ENCODE assay signal across 8 cellular contexts in genomic region chr11:93741882-93742226, GRCh38. TPM values are rescaled to one million over a fixed set of nuclear protein-coding genes. Genes with fewer than 3 reads are reported as not detected.
A peak's percentile ranks its signal among the peaks of the same experiment; 100 is the strongest.
DNase-seq lines count a peak whose midpoint lies in the region; ATAC-seq and TF ChIP-seq lines count a peak whose summit lies in the region.

No MANE protein-coding gene starts in this region.

- H3K4me1 ChIP-seq in breast epithelium (peaks cover 0 to 22% of the 10 kb centered on the region in 2 donors), stomach smooth muscle (ENCODE audit: control insufficient read depth, insufficient read depth, low read length) (peaks cover 32% of the 10 kb centered on the region)

- H3K27ac ChIP-seq in breast epithelium (peak overlapping the region; percentile 96 to 97), stomach smooth muscle (ENCODE audit: low read length) (peak overlapping the region; percentile 97)

- ATAC-seq in HG02571 (IDR thresholded peaks at IDR 0.05; ENCODE audit: unreplicated experiment) = peak; percentile 20

- TF ChIP-seq CTCF in breast epithelium (IDR thresholded peaks at IDR 0.05) (no peak), kidney epithelial cell (IDR thresholded peaks at IDR 0.05; ENCODE audit: insufficient read depth, low read length, poor library complexity, severe bottlenecking) (no peak)

- H3K9ac ChIP-seq in stomach smooth muscle (ENCODE audit: low read length in 2 of 2) = peak overlapping the region; percentile 86 to 99

- H3K4me3 ChIP-seq in breast epithelium (peak overlapping the region; percentile 87 to 91 (median 90)), kidney epithelial cell (ENCODE audit: low read depth, low read length) (peak overlapping the region; percentile 98), stomach smooth muscle (ENCODE audit: low read length in 2 of 2) (peak overlapping the region; percentile 85 to 98)

- no peaks in the 10 kb centered on the region for H3K27me3 ChIP-seq in breast epithelium
- no peaks in the 10 kb centered on the region for H3K27me3 ChIP-seq in kidney epithelial cell (ENCODE audit: control insufficient read depth, insufficient read depth, low read length)
- no peaks in the 10 kb centered on the region for H3K27me3 ChIP-seq in stomach smooth muscle (ENCODE audit: control insufficient read depth in 1 of 2, insufficient read depth in 2 of 2, low read length in 2 of 2)

- TF ChIP-seq POLR2A in breast epithelium (IDR thresholded peaks at IDR 0.05) = no peak

- DNase-seq in SHP77 (lab: John Stamatoyannopoulos, UW) = peak; percentile 48 to 51
- DNase-seq in SHP77 treated with DMSO at 0.1 percent for 48 hours (lab: John Stamatoyannopoulos, UW) = no peak
- DNase-seq in NCI-H345 (lab: John Stamatoyannopoulos, UW) = peak; percentile 42
- DNase-seq in breast epithelium (ENCODE audit: low spot score in 2 of 2) = peak; percentile 57 to 58
- DNase-seq in kidney epithelial cell (ENCODE audit: low read depth) = peak; percentile 62
- no peak for DNase-seq in D341Med (ENCODE audit: low spot score)

- H3K36me3 ChIP-seq in breast epithelium (peaks cover 1% of the 10 kb centered on the region), kidney epithelial cell (ENCODE audit: control insufficient read depth, insufficient read depth, low read length) (no peaks in the 10 kb centered on the region), stomach smooth muscle (ENCODE audit: control insufficient read depth in 2 of 2, insufficient read depth in 2 of 2, low read length in 2 of 2) (peaks cover 5 to 9% of the 10 kb centered on the region in 2 donors)

- H3K9me3 ChIP-seq in breast epithelium (no peaks in the 10 kb centered on the region), stomach smooth muscle (ENCODE audit: control insufficient read depth in 2 of 2, low read length in 2 of 2) (no peaks in the 10 kb centered on the region)

- intact Hi-C loops in breast epithelium (cut with DNase I; ENCODE audit: low total_unique reads) = no loop called here

RNA-seq across cellular contexts. Expression of gene C11orf54, which starts 0.4 kb away (rescaled TPM):
- total RNA-seq in breast epithelium (10 to 100 TPM; 32.8 to 53.7 (median 53.1) TPM), kidney epithelial cell (30.5 and 33.2 TPM in 2 replicates)

RNA-seq across cellular contexts. Expression of gene TAF1D, which starts 0.6 kb away (rescaled TPM):
- total RNA-seq in breast epithelium (100 to 1,000 TPM in 2 of 3 donors, 10 to 100 TPM in 1; 91.5 to 172 (median 154) TPM), kidney epithelial cell (125 and 142 TPM in 2 replicates)

RNA-seq across cellular contexts. Expression of gene MED17, which starts 42.2 kb away (rescaled TPM):
- total RNA-seq in breast epithelium (10 to 100 TPM; 20.6 to 47.0 (median 29.8) TPM), kidney epithelial cell (48.4 and 51.4 TPM in 2 replicates)

Comparison
In these comparisons a context has a peak if more than half of its experiments do, and no peak if none do; other contexts are left out.
1. DNase-seq: peak in SHP77 (2 of 2), NCI-H345 (single experiment), breast epithelium (2 of 2) and kidney epithelial cell (single experiment); none in SHP77 treated with DMSO at 0.1 percent for 48 hours (single experiment) and D341Med (single experiment).
2. Peak in every context shown above with its lines, with median percentiles within 50 percentile points of each other: H3K4me3 ChIP-seq.